In the genomic region with DNA sequence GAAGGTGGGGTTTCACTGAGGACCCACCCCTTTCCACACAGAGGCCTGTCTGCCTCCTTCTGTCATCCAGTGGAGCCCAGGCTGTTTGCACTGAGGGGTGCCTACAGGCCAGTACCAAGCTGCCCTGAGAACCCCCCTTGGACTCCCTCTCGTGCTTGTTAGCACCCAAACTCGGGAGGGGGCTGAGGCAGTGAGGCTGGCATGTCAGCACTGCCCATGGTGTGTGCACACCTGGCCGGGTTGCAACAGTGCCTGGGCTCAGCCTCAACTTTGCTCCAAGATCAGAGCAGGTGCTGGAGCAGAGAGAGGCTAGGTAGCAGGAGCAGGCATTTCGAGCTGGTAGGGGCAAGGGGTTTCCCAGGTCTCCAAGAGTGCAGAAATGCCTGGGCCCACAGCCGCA, we compare ENCODE assay signal across 9 cellular contexts.
"Had no signal": no experiment of that assay in that cellular context is flagged by ENCODE, and none has a peak within 500 bp of the region (broad histone marks: within the 10 kb centered on the region; RNA-seq: fewer than 3 reads in every experiment).

No MANE protein-coding gene starts in this region.

- H3K4me3 Mint-ChIP-seq: GM23338, H9, HFFc6 had no signal

- H3K36me3 ChIP-seq: HAP-1 had no signal

- ATAC-seq: GM23338, HCT116 had no signal

- H2AFZ ChIP-seq: GM23248, GM23338 had no signal

- H3K4me3 ChIP-seq: GM23248, GM23338, HAP-1 had no signal

- H3K9me3 Mint-ChIP-seq: HFFc6 had no signal

- DNase-seq: GM23248, GOT3, H7, H9, HCEC 1CT, HFFc6 had no signal

- H3K27ac Mint-ChIP-seq: GM23338, H9, HFFc6 had no signal

- H3K27ac ChIP-seq: GM23248 had no signal

- H3K9me3 ChIP-seq: HAP-1 had no signal

- H3K4me1 ChIP-seq: HAP-1 had no signal

- H3K9ac ChIP-seq: GM23248 had no signal

- H3K4me2 ChIP-seq: GM23338 had no signal
